In the genomic region with DNA sequence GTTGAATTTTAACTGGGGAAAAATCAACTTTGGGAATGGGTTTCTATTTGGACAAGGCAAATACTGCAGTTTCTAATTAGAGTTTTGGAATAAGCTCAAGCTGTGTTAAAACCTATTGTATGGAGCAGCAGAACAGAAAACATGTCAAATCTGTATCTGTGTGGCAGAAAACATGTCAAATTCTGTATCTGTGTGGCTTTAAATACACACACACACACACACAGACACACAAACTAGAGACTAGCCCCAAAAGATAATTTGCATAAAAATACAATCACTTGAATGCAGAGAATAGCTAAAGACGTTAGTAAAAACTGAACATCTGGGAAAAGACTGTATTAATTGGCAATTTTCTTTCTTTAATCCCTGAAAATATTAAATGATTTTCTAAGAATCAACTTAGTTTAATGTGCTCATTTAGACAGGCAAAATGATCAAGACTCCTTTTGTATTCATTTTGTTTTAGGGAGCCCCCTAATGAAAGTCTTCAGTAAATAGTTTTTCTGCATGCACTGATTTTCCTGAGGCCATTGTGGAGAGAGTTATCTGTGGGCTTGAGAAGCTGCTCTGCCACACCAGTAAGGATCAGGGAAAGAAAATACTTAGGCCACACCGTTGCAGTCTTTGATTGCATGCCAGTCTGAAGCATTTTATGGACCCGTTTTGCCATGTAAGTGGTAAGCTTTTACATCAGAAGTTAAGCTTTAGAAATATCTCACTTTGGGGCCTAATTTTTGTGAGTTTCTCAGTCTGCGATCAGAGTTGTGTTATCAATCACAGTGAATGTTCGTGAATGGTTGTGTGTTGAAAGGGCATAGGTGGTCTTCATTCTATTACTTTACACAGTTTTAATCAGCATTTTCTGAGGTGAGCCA, we compare ENCODE assay signal across 8 cellular contexts. TPM values are rescaled to one million over a fixed set of nuclear protein-coding genes. Genes with fewer than 3 reads are reported as not detected.
DNase-seq lines count a peak whose midpoint lies in the region; ATAC-seq and TF ChIP-seq lines count a peak whose summit lies in the region.

No MANE protein-coding gene starts in this region.

- H3K9me3 ChIP-seq in right atrium auricular region: no peaks in the 10 kb centered on the region
- no peaks in the 10 kb centered on the region for H3K9me3 ChIP-seq in adipocyte (ENCODE audit: control insufficient read depth, low read length)

- no peak for ATAC-seq in left cardiac atrium
- ATAC-seq in HG03521 (IDR thresholded peaks at IDR 0.05; ENCODE audit: unreplicated experiment): no peak
- ATAC-seq in HG03025 (IDR thresholded peaks at IDR 0.05; ENCODE audit: low FRiP score, unreplicated experiment): no peak
- ATAC-seq in HG03378 (IDR thresholded peaks at IDR 0.05; ENCODE audit: unreplicated experiment): no peak
- no peak for ATAC-seq in HG03439 (IDR thresholded peaks at IDR 0.05; ENCODE audit: unreplicated experiment)

- DNase-seq in right atrium auricular region (ENCODE audit: low spot score) (no peak), left cardiac atrium (no peak), adipocyte (ENCODE audit: low read depth) (peak; percentile 53), kidney tubule cell (ENCODE audit: low spot score) (peak; percentile 31)

- H3K36me3 ChIP-seq in right atrium auricular region (no peaks in the 10 kb centered on the region), adipocyte (ENCODE audit: control insufficient read depth, insufficient read depth, low read length, severe bottlenecking) (no peaks in the 10 kb centered on the region)

- H3K9ac ChIP-seq in adipocyte (ENCODE audit: low read length): peak overlapping the region; percentile 96

- peak overlapping the region in 1 of 2 donors; percentile 91 for H3K4me3 ChIP-seq in right atrium auricular region
- peak overlapping the region; percentile 94 for H3K4me3 ChIP-seq in adipocyte (ENCODE audit: low read length)

- H3K4me1 ChIP-seq in right atrium auricular region (peaks cover 0 to 55% of the 10 kb centered on the region in 2 donors), adipocyte (ENCODE audit: control insufficient read depth, insufficient read depth, low read length) (peaks cover 42% of the 10 kb centered on the region)

- peak overlapping the region; percentile 84 to 95 for H3K27ac ChIP-seq in right atrium auricular region

- intact Hi-C loops in left cardiac atrium (cut with DNase I): loop anchor here in 1 of 2 donors (5.0 to 10.0 kb wide), 2 partner anchors 156 to 321 kb away; no protein-coding TSS in a partner anchor

- no peak for TF ChIP-seq CTCF in right atrium auricular region (IDR thresholded peaks at IDR 0.05)

- no peaks in the 10 kb centered on the region for H3K27me3 ChIP-seq in right atrium auricular region
- no peaks in the 10 kb centered on the region for H3K27me3 ChIP-seq in adipocyte (replicated peaks; ENCODE audit: control insufficient read depth, insufficient read depth, low read length)

RNA-seq across cellular contexts. Expression of a gene that starts 2.2 kb away (rescaled TPM):
- total RNA-seq in right atrium auricular region (100 to 1,000 TPM; 103 to 126 TPM), left cardiac atrium (100 to 1,000 TPM in 1 of 2 donors, 10 to 100 TPM in 1; 95.7 to 117 TPM)

Comparison
In these comparisons a context has a peak if more than half of its experiments do, and no peak if none do; other contexts are left out.
1. DNase-seq: peak in adipocyte (single experiment) and kidney tubule cell (single experiment); none in right atrium auricular region (single experiment) and left cardiac atrium (single experiment).